11 cellular contexts compared by ENCODE assay signal in the genomic region with DNA sequence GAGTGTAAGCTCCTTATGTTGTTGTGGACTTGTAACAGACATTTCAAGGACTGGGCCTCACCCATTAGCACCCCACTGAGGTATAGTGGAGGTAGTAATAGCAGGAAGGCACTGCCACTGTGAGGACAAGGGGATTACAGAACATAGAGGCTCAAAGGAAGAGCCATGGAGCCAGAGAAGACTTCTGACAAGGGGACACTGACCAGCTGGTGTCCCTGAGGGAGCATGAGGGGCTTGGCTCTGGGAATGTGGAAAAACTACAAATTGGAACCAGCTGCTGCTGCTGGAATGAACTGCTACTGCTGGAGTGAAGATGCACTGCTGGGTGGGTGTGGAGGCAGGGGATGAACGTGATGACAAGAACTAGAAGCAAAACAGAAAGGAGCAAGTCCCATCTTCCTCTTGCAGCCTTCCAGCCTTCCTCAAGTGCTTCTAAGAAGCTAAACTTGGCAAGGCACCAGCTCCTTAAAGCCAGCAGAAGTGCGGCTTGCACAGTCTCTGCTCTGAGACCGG.
A peak's percentile ranks its signal among the peaks of the same experiment; 100 is the strongest.
DNase-seq lines count a peak whose midpoint lies in the region; ATAC-seq and TF ChIP-seq lines count a peak whose summit lies in the region.
"Had no signal": no experiment of that assay in that cellular context is flagged by ENCODE, and none has a peak within 500 bp of the region (broad histone marks: within the 10 kb centered on the region; RNA-seq: fewer than 3 reads in every experiment).

No MANE protein-coding gene starts in this region.

- H3K36me3 ChIP-seq in uterus, result no peaks in the 10 kb centered on the region
- H3K36me3 ChIP-seq: brain microvascular endothelial cell had no signal

- no peak for TF ChIP-seq POLR2A in uterus (IDR thresholded peaks at IDR 0.05)

- no peaks in the 10 kb centered on the region for H3K36me3 Mint-ChIP-seq in dendritic cell treated with granulocyte-macrophage colony-stimulating factor and Interleukin-4, amounts not matched to agents 40 ng/mL and 50 ng/mL, for 4 days (ENCODE audit: low read depth)
- H3K36me3 Mint-ChIP-seq in activated T-cell treated with anti-CD3 and anti-CD28 coated beads, Interleukin-2, amount 50 U/mL, for 4 hours (ENCODE audit: insufficient read depth), result no peaks in the 10 kb centered on the region
- H3K36me3 Mint-ChIP-seq: memory B cell had no signal

- TF ChIP-seq CTCF in uterus (IDR thresholded peaks at IDR 0.05), result no peak
- TF ChIP-seq CTCF in GM13977 (IDR thresholded peaks at IDR 0.05; ENCODE audit: extremely low read depth, insufficient read depth, missing control alignments), result no peak

- no peaks in the 10 kb centered on the region for H3K9me3 Mint-ChIP-seq in dendritic cell treated with granulocyte-macrophage colony-stimulating factor and Interleukin-4, amounts not matched to agents 40 ng/mL and 50 ng/mL, for 4 days
- H3K9me3 Mint-ChIP-seq in activated T-cell treated with anti-CD3 and anti-CD28 coated beads, Interleukin-2, amount 50 U/mL, for 4 hours, result no peaks in the 10 kb centered on the region
- H3K9me3 Mint-ChIP-seq: memory B cell had no signal

- H3K27me3 ChIP-seq in uterus, result no peaks in the 10 kb centered on the region
- H3K27me3 ChIP-seq: brain microvascular endothelial cell had no signal

- intact Hi-C loops in dendritic cell treated with granulocyte-macrophage colony-stimulating factor and Interleukin-4, amounts not matched to agents 40 ng/mL and 50 ng/mL, for 4 days (cut with micrococcal nuclease), result loop anchor here (5.0 kb wide), 1 partner anchor 178 kb away; the partner anchor contains the start of gene CERS6
- intact Hi-C loops in uterus (cut with DNase I; ENCODE audit: low total_unique reads), result no loop called here

- in situ Hi-C loops in GM13977 (cut with MboI; ENCODE audit: low pct_unique_long_range_greater_than_20kb, low sequenced_read_pairs, unreplicated experiment), result no loop called here

- H3K4me3 ChIP-seq in uterus, result no peak overlapping the region

- peak overlapping the region; percentile 79 for H3K27ac Mint-ChIP-seq in dendritic cell treated with granulocyte-macrophage colony-stimulating factor and Interleukin-4, amounts not matched to agents 40 ng/mL and 50 ng/mL, for 4 days
- H3K27ac Mint-ChIP-seq: memory B cell had no signal

- ATAC-seq in HG03354 (IDR thresholded peaks at IDR 0.05; ENCODE audit: poor library complexity, severe bottlenecking, unreplicated experiment) (peak; percentile 43), HG03196 (IDR thresholded peaks at IDR 0.05; ENCODE audit: unreplicated experiment) (no peak)
- ATAC-seq in activated T-cell treated with anti-CD3 and anti-CD28 coated beads, Interleukin-2, amount 50 U/mL, for 4 hours, result no peak

- H3K4me1 Mint-ChIP-seq in dendritic cell treated with granulocyte-macrophage colony-stimulating factor and Interleukin-4, amounts not matched to agents 40 ng/mL and 50 ng/mL, for 4 days (ENCODE audit: low read depth), result peaks cover 36% of the 10 kb centered on the region
- peaks cover 3% of the 10 kb centered on the region for H3K4me1 Mint-ChIP-seq in activated T-cell treated with anti-CD3 and anti-CD28 coated beads, Interleukin-2, amount 50 U/mL, for 4 hours (ENCODE audit: low read depth)

- no peaks in the 10 kb centered on the region for H3K27me3 Mint-ChIP-seq in dendritic cell treated with granulocyte-macrophage colony-stimulating factor and Interleukin-4, amounts not matched to agents 40 ng/mL and 50 ng/mL, for 4 days
- no peaks in the 10 kb centered on the region for H3K27me3 Mint-ChIP-seq in activated T-cell treated with anti-CD3 and anti-CD28 coated beads, Interleukin-2, amount 50 U/mL, for 4 hours (ENCODE audit: low read depth)
- H3K27me3 Mint-ChIP-seq: memory B cell had no signal

- peak overlapping the region; percentile 81 for H3K27ac ChIP-seq in uterus
- H3K27ac ChIP-seq: brain microvascular endothelial cell had no signal

- H3K4me3 Mint-ChIP-seq in dendritic cell treated with granulocyte-macrophage colony-stimulating factor and Interleukin-4, amounts not matched to agents 40 ng/mL and 50 ng/mL, for 4 days, result peak overlapping the region; percentile 64
- H3K4me3 Mint-ChIP-seq in activated T-cell treated with anti-CD3 and anti-CD28 coated beads, Interleukin-2, amount 50 U/mL, for 4 hours, result no peak overlapping the region
- H3K4me3 Mint-ChIP-seq: memory B cell had no signal

- H3K4me1 ChIP-seq in uterus, result peaks cover 0 to 4% of the 10 kb centered on the region in 2 donors

- peak; percentile 71 for DNase-seq in medulla oblongata (ENCODE audit: extremely low spot score)
- peak; percentile 74 to 80 for DNase-seq in uterus
- DNase-seq in GM13977 (ENCODE audit: low spot score), result no peak
- no peak for DNase-seq in activated T-cell treated with anti-CD3 and anti-CD28 coated beads, Interleukin-2, amount 50 U/mL, for 4 hours
- DNase-seq: brain microvascular endothelial cell, NCI-H187 treated with DMSO at 0.1 percent for 48 hours, T-helper 9 cell had no signal

- H3K9me3 ChIP-seq in uterus, result no peaks in the 10 kb centered on the region

Comparison
In these comparisons a context has a peak if more than half of its experiments do, and no peak if none do; other contexts are left out.
1. DNase-seq: peak in medulla oblongata (single experiment) and uterus (2 of 2); none in GM13977 (single experiment) and activated T-cell treated with anti-CD3 and anti-CD28 coated beads, Interleukin-2, amount 50 U/mL, for 4 hours (single experiment).